1 cellular context compared by ENCODE assay signal in genomic region chr19:45448887-45449299, GRCh38.
TF ChIP-seq lines count a peak whose summit lies in the region.

No MANE protein-coding gene starts in this region.

TF ChIP-seq in K562, 482 proteins besides CTCF, POLR2A, EP300 and RAD21:
- TF ChIP-seq SRSF7 (optimal IDR thresholded peaks at IDR 0.05; ENCODE audit: low read depth, low read length) (no peak), CBX3 (IDR thresholded peaks at IDR 0.05; ENCODE audit: borderline replicate concordance in 1 of 2, low read length in 2 of 2) (no peak), MECOM (CRISPR knock-in tag; IDR thresholded peaks at IDR 0.05) (no peak), ZNF830 (CRISPR knock-in tag; IDR thresholded peaks at IDR 0.05) (no peak), NR2C2 (CRISPR knock-in tag; IDR thresholded peaks at IDR 0.05) (no peak), NR2C2 (tag; IDR thresholded peaks at IDR 0.05) (no peak), PHB2 (IDR thresholded peaks at IDR 0.05; ENCODE audit: low read depth) (no peak), ETV5 (CRISPR knock-in tag; IDR thresholded peaks at IDR 0.05; ENCODE audit: low read depth) (no peak), HNRNPUL1 (IDR thresholded peaks at IDR 0.05; ENCODE audit: low read length) (no peak), USF1 (CRISPR knock-in tag; IDR thresholded peaks at IDR 0.05) (peak; percentile 55), NR0B1 (IDR thresholded peaks at IDR 0.05; ENCODE audit: partially characterized antibody) (no peak), TOE1 (IDR thresholded peaks at IDR 0.05; ENCODE audit: borderline replicate concordance) (peak; percentile 79), TOE1 (CRISPR knock-in tag; IDR thresholded peaks at IDR 0.05; ENCODE audit: borderline replicate concordance, low read depth) (no peak), U2AF1 (optimal IDR thresholded peaks at IDR 0.05; ENCODE audit: low read depth, low read length) (no peak), TAF1 (IDR thresholded peaks at IDR 0.05; ENCODE audit: control insufficient read depth, extremely low read depth, insufficient read depth, low read length, severe bottlenecking) (no peak), TFE3 (CRISPR knock-in tag; IDR thresholded peaks at IDR 0.05) (peak; percentile 94), ASH1L (IDR thresholded peaks at IDR 0.05; ENCODE audit: borderline replicate concordance, low read depth, partially characterized antibody) (no peak), RAD51 (IDR thresholded peaks at IDR 0.05; ENCODE audit: borderline replicate concordance, low read depth) (peak; percentile 75; the same call in 1 of the 2 replicates), POLR2B (IDR thresholded peaks at IDR 0.05; ENCODE audit: low read depth, partially characterized antibody) (no peak), CBFA2T2 (conservative IDR thresholded peaks at IDR 0.05) (peak; percentile 39), ZNF589 (CRISPR knock-in tag; IDR thresholded peaks at IDR 0.05; ENCODE audit: low read depth) (no peak)
- TF ChIP-seq, protein P1, sequence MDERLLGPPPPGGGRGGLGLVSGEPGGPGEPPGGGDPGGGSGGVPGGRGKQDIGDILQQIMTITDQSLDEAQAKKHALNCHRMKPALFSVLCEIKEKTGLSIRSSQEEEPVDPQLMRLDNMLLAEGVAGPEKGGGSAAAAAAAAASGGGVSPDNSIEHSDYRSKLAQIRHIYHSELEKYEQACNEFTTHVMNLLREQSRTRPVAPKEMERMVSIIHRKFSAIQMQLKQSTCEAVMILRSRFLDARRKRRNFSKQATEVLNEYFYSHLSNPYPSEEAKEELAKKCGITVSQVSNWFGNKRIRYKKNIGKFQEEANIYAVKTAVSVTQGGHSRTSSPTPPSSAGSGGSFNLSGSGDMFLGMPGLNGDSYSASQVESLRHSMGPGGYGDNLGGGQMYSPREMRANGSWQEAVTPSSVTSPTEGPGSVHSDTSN (CRISPR knock-in tag; IDR thresholded peaks at IDR 0.05; ENCODE audit: low read depth): no peak
- TF ChIP-seq, protein P1 (tag; conservative IDR thresholded peaks at IDR 0.05; ENCODE audit: low read depth): no peak
TF ChIP-seq in K562: peak in this region for 5.
